Comparison of ENCODE assay signal across 8 cellular contexts in genomic region chr1:170929835-170930554, GRCh38. TPM values are rescaled to one million over a fixed set of nuclear protein-coding genes. Genes with fewer than 3 reads are reported as not detected.
DNase-seq lines count a peak whose midpoint lies in the region; ATAC-seq, FAIRE-seq and TF ChIP-seq lines count a peak whose summit lies in the region.

No MANE protein-coding gene starts in this region.

- TF ChIP-seq EP300 in K562 (IDR thresholded peaks at IDR 0.05; ENCODE audit: low read length), result no peak

- no peak overlapping the region for H3K4me3 ChIP-seq in K562

- no peaks in the 10 kb centered on the region for H3K4me1 ChIP-seq in K562 (replicated peaks in 1 of 2; ENCODE audit: control insufficient read depth in 2 of 2, insufficient read depth in 2 of 2, low read length in 2 of 2)

- no peak overlapping the region for H3K4me2 ChIP-seq in K562 (ENCODE audit: insufficient read depth, low read length)

- H3K27me3 ChIP-seq in K562 (ENCODE audit: control insufficient read depth in 2 of 2, insufficient read depth in 2 of 2, low read length in 2 of 2), result no peaks in the 10 kb centered on the region

- no peaks in the 10 kb centered on the region for H3K9me1 ChIP-seq in K562 (ENCODE audit: control insufficient read depth, insufficient read depth, low read length)

- ATAC-seq in GM19468 (IDR thresholded peaks at IDR 0.05; ENCODE audit: extremely low read depth, unreplicated experiment) (peak; percentile 94), HG03469 (IDR thresholded peaks at IDR 0.05; ENCODE audit: unreplicated experiment) (peak; percentile 88), K562 (peak; percentile 91)

- intact Hi-C loops in K562 (cut with micrococcal nuclease), result loop anchor here (2.0 to 5.0 kb wide), 3 partner anchors 919 to 1378 kb away; no protein-coding TSS in a partner anchor

- no peak overlapping the region for H3K27ac ChIP-seq in K562 (ENCODE audit: extremely low read depth, low read depth, low read length)

- BruUV-seq in K562 (replicated peaks; lab: Mats Ljungman, UMichigan), result no TSS peak

- no peaks in the 10 kb centered on the region for H3K79me2 ChIP-seq in K562 (ENCODE audit: control insufficient read depth, insufficient read depth, low read length)

- H3K36me3 ChIP-seq in K562 (ENCODE audit: control insufficient read depth, insufficient read depth, low read length), result no peaks in the 10 kb centered on the region

- peak; percentile 70 for DNase-seq in SIG-M5 treated with dmso at 0.1 percent for 504 hours (lab: John Stamatoyannopoulos, UW; ENCODE audit: unreplicated experiment)
- no peak for DNase-seq in SIG-M5 (lab: John Stamatoyannopoulos, UW)
- peak; percentile 68 for DNase-seq in NCI-H510A treated with DMSO at 0.1 percent for 48 hours (lab: John Stamatoyannopoulos, UW)
- DNase-seq in K562 (ENCODE audit: extremely low read depth in 1 of 4, low spot score in 3 of 4), result peak; percentile 41 to 58 (median 51)
- DNase-seq in iPS-NIHi11 (ENCODE audit: low spot score), result peak; percentile 76
- peak; percentile 41 for DNase-seq in smooth muscle cell of the brain vasculature (ENCODE audit: low read depth, low spot score)

- no peak overlapping the region for H2AFZ ChIP-seq in K562 (ENCODE audit: low read depth, low read length)

- peak; percentile 64 to 73 for TF ChIP-seq RAD21 in K562 (CRISPR knock-in tag; conservative IDR thresholded peaks at IDR 0.05 in 1 of 2, IDR thresholded peaks at IDR 0.05 in 1 of 2)

- POLR2A ChIA-PET in K562 (lab: Yijun Ruan, JAX), result no interaction called here

- in situ Hi-C loops in K562 (cut with MboI), result no loop called here

- H3K9ac ChIP-seq in K562 (ENCODE audit: insufficient read depth in 1 of 2, low read depth in 2 of 2, low read length in 2 of 2), result no peak overlapping the region

- peak; percentile 57 to 65 (median 65) for TF ChIP-seq CTCF in K562 (IDR thresholded peaks at IDR 0.05 in 2 of 3, conservative IDR thresholded peaks at IDR 0.05 in 1 of 3; ENCODE audit: insufficient read depth in 2 of 3, low read depth in 1 of 3, low read length in 3 of 3)

- CTCF ChIA-PET in K562 (lab: Yijun Ruan, JAX; ENCODE audit: low intra/inter-chr PET ratio), result interaction anchor here (1.9 kb wide), 1 partner anchor 1002 kb away, joined by 6 read pairs; no protein-coding TSS in a partner anchor

- H3K9me3 ChIP-seq in K562 (replicated peaks; ENCODE audit: control insufficient read depth, insufficient read depth, low read depth, low read length), result no peaks in the 10 kb centered on the region; the same call in 1 of the 2 replicates

- TF ChIP-seq POLR2A in K562 (conservative IDR thresholded peaks at IDR 0.05), result no peak

- no peaks in the 10 kb centered on the region for H4K20me1 ChIP-seq in K562 (replicated peaks; ENCODE audit: control insufficient read depth, insufficient read depth, low read length)

- peak; percentile 87 for FAIRE-seq in K562 (lab: Jason Lieb, UNC)

- 2% methylated on average over 7 of the region's 7 CpGs for WGBS in K562 (ENCODE audit: insufficient coverage, low coverage, missing lambda C conversion rate)

TF ChIP-seq in K562, 482 proteins besides CTCF, POLR2A, EP300 and RAD21:
- no peak for TF ChIP-seq NFIX (CRISPR knock-in tag; IDR thresholded peaks at IDR 0.05; ENCODE audit: low read depth)
- TF ChIP-seq CHD2 (IDR thresholded peaks at IDR 0.05; ENCODE audit: low read depth, low read length), result no peak
- peak; percentile 8; the same call in 1 of the 2 replicates for TF ChIP-seq PKNOX1 (IDR thresholded peaks at IDR 0.05)
- TF ChIP-seq SMC3 (conservative IDR thresholded peaks at IDR 0.05; ENCODE audit: insufficient read depth, low read depth, low read length), result 0 out of 2 replicates have a peak, but pooled peaks have one; percentile 38
- TF ChIP-seq ETV6 (IDR thresholded peaks at IDR 0.05; ENCODE audit: borderline replicate concordance in 1 of 2, low read depth in 2 of 2, low read length in 1 of 2), result no peak
- no peak for TF ChIP-seq ETV6 (CRISPR knock-in tag; IDR thresholded peaks at IDR 0.05; ENCODE audit: borderline replicate concordance)
- TF ChIP-seq PURB (CRISPR knock-in tag; IDR thresholded peaks at IDR 0.05; ENCODE audit: low read depth), result no peak
- no peak for TF ChIP-seq KAT2B (IDR thresholded peaks at IDR 0.05; ENCODE audit: low read depth, low read length)
- no peak for TF ChIP-seq MEF2A (IDR thresholded peaks at IDR 0.05; ENCODE audit: control insufficient read depth, low read depth, low read length)
- no peak for TF ChIP-seq ETV5 (CRISPR knock-in tag; IDR thresholded peaks at IDR 0.05; ENCODE audit: low read depth)
- peak; percentile 49 for TF ChIP-seq DEAF1 (CRISPR knock-in tag; IDR thresholded peaks at IDR 0.05)
- no peak for TF ChIP-seq GTF2E2 (tag; IDR thresholded peaks at IDR 0.05)
- TF ChIP-seq ETV1 (tag; conservative IDR thresholded peaks at IDR 0.05; ENCODE audit: low read depth), result no peak

RNA-seq across cellular contexts. Expression of gene MROH9, which starts 5.3 kb away (rescaled TPM):
- not detected in 2 replicates for total RNA-seq in K562 (2011; cell fraction: chromatin; rRNA removed; ENCODE audit: low replicate concordance)
- not detected in 2 replicates for total RNA-seq in K562 (2011; cell fraction: nucleolus; rRNA removed)
- total RNA-seq in K562 (2011; cell fraction: nucleoplasm; rRNA removed), result not detected in 2 replicates
- not detected in 2 replicates for total RNA-seq in K562 (2014; rRNA removed)
- not detected in 2 replicates for total RNA-seq in K562 (2014; rRNA removed; fragmentation: Illumina TruSeq; extraction: Trizol)
- total RNA-seq in K562 (2015; rRNA removed; fragmentation: Illumina TruSeq; extraction: Trizol), result not detected in 2 replicates
- not detected in 2 replicates for total RNA-seq in K562 (2021)
- not detected in 2 replicates for polyA plus RNA-seq in K562 (2011; rRNA removed)
- not detected in 2 replicates for polyA plus RNA-seq in K562 (2011; cell fraction: cytosol; rRNA removed)
- polyA plus RNA-seq in K562 (2011; cell fraction: nucleus; rRNA removed), result not detected in 2 replicates
- polyA plus RNA-seq in K562 (2012), result not detected in 2 replicates
- polyA plus RNA-seq in K562 (2014; fragmentation: Illumina TruSeq; extraction: Trizol), result not detected in 2 replicates
- not detected for polyA plus RNA-seq in K562 (2014; fragmentation: Nextera tagmentation; extraction: Ambion mirVana)
- not detected in 2 replicates for polyA plus RNA-seq in K562 (2014; rRNA removed)
- polyA minus RNA-seq in K562 (2011; rRNA and poly(A)+ RNA removed), result not detected in 2 replicates
- not detected in 2 replicates for polyA minus RNA-seq in K562 (2011; cell fraction: cytosol; rRNA and poly(A)+ RNA removed)
- polyA minus RNA-seq in K562 (2011; cell fraction: nucleus; rRNA and poly(A)+ RNA removed), result not detected in 2 replicates
